Comparison of ENCODE assay signal across 1 cellular context in genomic region chr19:4977299-4978174, GRCh38.
TF ChIP-seq lines count a peak whose summit lies in the region.

No MANE protein-coding gene starts in this region.

TF ChIP-seq in SK-N-SH, 30 proteins besides CTCF, POLR2A, EP300 and RAD21 (continued from another document):
- TF ChIP-seq USF1 (IDR thresholded peaks at IDR 0.05; ENCODE audit: borderline replicate concordance, low read depth) (no peak), SIN3A (IDR thresholded peaks at IDR 0.05; ENCODE audit: borderline replicate concordance, low read depth, low read length) (peak; percentile 98), JUND (IDR thresholded peaks at IDR 0.05) (peak; percentile 73; the same call in 1 of the 2 replicates), GATA2 (CRISPR knock-in tag; IDR thresholded peaks at IDR 0.05) (no peak), CHD2 (IDR thresholded peaks at IDR 0.05; ENCODE audit: low read length, partially characterized antibody) (no peak), FOSL2 (IDR thresholded peaks at IDR 0.05; ENCODE audit: borderline replicate concordance, low read depth) (peak; percentile 79; the same call in 1 of the 2 replicates), TCF12 (IDR thresholded peaks at IDR 0.05) (peak; percentile 14; the same call in 1 of the 2 replicates), RCOR1 (IDR thresholded peaks at IDR 0.05; ENCODE audit: low read length) (no peak)
- TF ChIP-seq, protein P1, sequence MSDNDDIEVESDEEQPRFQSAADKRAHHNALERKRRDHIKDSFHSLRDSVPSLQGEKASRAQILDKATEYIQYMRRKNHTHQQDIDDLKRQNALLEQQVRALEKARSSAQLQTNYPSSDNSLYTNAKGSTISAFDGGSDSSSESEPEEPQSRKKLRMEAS (IDR thresholded peaks at IDR 0.05; ENCODE audit: low read depth) = peak; percentile 98
